Comparison of ENCODE assay signal across 1 cellular context in genomic region chr7:98284335-98285036, GRCh38.
A peak's percentile ranks its signal among the peaks of the same experiment; 100 is the strongest.
TF ChIP-seq lines count a peak whose summit lies in the region.

No MANE protein-coding gene starts in this region.

TF ChIP-seq in HepG2, 621 proteins besides CTCF, POLR2A, EP300 and RAD21 (continued from another document and continues in another):
- TF ChIP-seq, protein P1, sequence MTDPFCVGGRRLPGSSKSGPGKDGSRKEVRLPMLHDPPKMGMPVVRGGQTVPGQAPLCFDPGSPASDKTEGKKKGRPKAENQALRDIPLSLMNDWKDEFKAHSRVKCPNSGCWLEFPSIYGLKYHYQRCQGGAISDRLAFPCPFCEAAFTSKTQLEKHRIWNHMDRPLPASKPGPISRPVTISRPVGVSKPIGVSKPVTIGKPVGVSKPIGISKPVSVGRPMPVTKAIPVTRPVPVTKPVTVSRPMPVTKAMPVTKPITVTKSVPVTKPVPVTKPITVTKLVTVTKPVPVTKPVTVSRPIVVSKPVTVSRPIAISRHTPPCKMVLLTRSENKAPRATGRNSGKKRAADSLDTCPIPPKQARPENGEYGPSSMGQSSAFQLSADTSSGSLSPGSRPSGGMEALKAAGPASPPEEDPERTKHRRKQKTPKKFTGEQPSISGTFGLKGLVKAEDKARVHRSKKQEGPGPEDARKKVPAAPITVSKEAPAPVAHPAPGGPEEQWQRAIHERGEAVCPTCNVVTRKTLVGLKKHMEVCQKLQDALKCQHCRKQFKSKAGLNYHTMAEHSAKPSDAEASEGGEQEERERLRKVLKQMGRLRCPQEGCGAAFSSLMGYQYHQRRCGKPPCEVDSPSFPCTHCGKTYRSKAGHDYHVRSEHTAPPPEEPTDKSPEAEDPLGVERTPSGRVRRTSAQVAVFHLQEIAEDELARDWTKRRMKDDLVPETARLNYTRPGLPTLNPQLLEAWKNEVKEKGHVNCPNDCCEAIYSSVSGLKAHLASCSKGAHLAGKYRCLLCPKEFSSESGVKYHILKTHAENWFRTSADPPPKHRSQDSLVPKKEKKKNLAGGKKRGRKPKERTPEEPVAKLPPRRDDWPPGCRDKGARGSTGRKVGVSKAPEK (CRISPR knock-in tag; IDR thresholded peaks at IDR 0.05; ENCODE audit: borderline replicate concordance), result no peak
- TF ChIP-seq GATA4 (IDR thresholded peaks at IDR 0.05; ENCODE audit: borderline replicate concordance, low read depth), result no peak
- TF ChIP-seq CSRNP1 (CRISPR knock-in tag; IDR thresholded peaks at IDR 0.05), result no peak
- TF ChIP-seq ZNF773 (CRISPR knock-in tag; IDR thresholded peaks at IDR 0.05; ENCODE audit: borderline replicate concordance), result no peak
- TF ChIP-seq, protein P2, sequence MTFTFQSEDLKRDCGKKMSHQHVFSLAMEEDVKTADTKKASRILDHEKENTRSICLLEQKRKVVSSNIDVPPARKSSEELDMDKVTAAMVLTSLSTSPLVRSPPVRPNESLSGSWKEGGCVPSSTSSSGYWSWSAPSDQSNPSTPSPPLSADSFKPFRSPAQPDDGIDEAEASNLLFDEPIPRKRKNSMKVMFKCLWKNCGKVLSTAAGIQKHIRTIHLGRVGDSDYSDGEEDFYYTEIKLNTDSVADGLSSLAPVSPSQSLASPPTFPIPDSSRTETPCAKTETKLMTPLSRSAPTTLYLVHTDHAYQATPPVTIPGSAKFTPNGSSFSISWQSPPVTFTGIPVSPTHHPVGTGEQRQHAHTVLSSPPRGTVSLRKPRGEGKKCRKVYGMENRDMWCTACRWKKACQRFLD (CRISPR knock-in tag; IDR thresholded peaks at IDR 0.05; ENCODE audit: borderline replicate concordance), result no peak
- TF ChIP-seq GATAD2A (CRISPR knock-in tag; IDR thresholded peaks at IDR 0.05), result no peak
- TF ChIP-seq HHEX (CRISPR knock-in tag; IDR thresholded peaks at IDR 0.05), result no peak
- TF ChIP-seq, protein P3, sequence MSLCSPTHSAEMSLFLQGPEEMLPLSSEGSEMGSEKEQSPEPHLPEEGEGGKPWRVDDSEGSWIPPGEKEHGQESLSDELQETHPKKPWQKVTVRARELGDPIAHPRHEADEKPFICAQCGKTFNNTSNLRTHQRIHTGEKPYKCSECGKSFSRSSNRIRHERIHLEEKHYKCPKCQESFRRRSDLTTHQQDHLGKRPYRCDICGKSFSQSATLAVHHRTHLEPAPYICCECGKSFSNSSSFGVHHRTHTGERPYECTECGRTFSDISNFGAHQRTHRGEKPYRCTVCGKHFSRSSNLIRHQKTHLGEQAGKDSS (CRISPR knock-in tag; IDR thresholded peaks at IDR 0.05; ENCODE audit: borderline replicate concordance, low read depth), result no peak
- TF ChIP-seq ETV5 (CRISPR knock-in tag; IDR thresholded peaks at IDR 0.05; ENCODE audit: borderline replicate concordance), result peak; percentile 61; the same call in 1 of the 2 replicates
- no peak for TF ChIP-seq KLF6 (CRISPR knock-in tag; IDR thresholded peaks at IDR 0.05)
- TF ChIP-seq ZNF775 (CRISPR knock-in tag; IDR thresholded peaks at IDR 0.05; ENCODE audit: borderline replicate concordance), result no peak
- peak; percentile 57 for TF ChIP-seq RBFOX2 (IDR thresholded peaks at IDR 0.05; ENCODE audit: low read depth, low read length)
- TF ChIP-seq RXRA (CRISPR knock-in tag; IDR thresholded peaks at IDR 0.05), result no peak
- 0 out of 2 replicates have a peak, but pooled peaks have one; percentile 21 for TF ChIP-seq ZFX (CRISPR knock-in tag; IDR thresholded peaks at IDR 0.05; ENCODE audit: low read depth)
- TF ChIP-seq ZNF260 (CRISPR knock-in tag; IDR thresholded peaks at IDR 0.05; ENCODE audit: borderline replicate concordance, low read depth), result no peak
- TF ChIP-seq ISL2 (CRISPR knock-in tag; IDR thresholded peaks at IDR 0.05), result no peak
- TF ChIP-seq SIN3B (IDR thresholded peaks at IDR 0.05; ENCODE audit: low read length), result no peak
- no peak for TF ChIP-seq SIX4 (CRISPR knock-in tag; IDR thresholded peaks at IDR 0.05)
- no peak for TF ChIP-seq BRCA1 (CRISPR knock-in tag; IDR thresholded peaks at IDR 0.05)
- TF ChIP-seq, protein P4, sequence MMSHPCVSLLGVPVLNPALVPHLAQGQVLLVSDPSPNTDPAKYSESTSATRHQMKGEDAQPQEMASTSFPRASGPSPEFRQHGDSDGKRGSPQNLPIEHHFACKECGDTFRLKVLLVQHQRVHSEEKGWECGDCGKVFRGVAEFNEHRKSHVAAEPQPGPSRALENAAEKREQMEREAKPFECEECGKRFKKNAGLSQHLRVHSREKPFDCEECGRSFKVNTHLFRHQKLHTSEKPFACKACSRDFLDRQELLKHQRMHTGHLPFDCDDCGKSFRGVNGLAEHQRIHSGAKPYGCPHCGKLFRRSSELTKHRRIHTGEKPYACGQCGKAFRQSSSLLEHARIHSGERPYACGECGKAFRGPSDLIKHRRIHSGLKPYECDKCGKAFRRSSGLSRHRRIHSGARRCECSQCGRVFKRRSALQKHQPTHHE (CRISPR knock-in tag; IDR thresholded peaks at IDR 0.05; ENCODE audit: borderline replicate concordance), result no peak
- TF ChIP-seq, protein P5, sequence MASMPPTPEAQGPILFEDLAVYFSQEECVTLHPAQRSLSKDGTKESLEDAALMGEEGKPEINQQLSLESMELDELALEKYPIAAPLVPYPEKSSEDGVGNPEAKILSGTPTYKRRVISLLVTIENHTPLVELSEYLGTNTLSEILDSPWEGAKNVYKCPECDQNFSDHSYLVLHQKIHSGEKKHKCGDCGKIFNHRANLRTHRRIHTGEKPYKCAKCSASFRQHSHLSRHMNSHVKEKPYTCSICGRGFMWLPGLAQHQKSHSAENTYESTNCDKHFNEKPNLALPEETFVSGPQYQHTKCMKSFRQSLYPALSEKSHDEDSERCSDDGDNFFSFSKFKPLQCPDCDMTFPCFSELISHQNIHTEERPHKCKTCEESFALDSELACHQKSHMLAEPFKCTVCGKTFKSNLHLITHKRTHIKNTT (CRISPR knock-in tag; IDR thresholded peaks at IDR 0.05), result no peak
- TF ChIP-seq ARID2 (CRISPR knock-in tag; IDR thresholded peaks at IDR 0.05; ENCODE audit: borderline replicate concordance), result no peak
- no peak for TF ChIP-seq NFIB (CRISPR knock-in tag; IDR thresholded peaks at IDR 0.05; ENCODE audit: borderline replicate concordance)
- TF ChIP-seq, protein P6, sequence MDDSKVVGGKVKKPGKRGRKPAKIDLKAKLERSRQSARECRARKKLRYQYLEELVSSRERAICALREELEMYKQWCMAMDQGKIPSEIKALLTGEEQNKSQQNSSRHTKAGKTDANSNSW (CRISPR knock-in tag; IDR thresholded peaks at IDR 0.05; ENCODE audit: borderline replicate concordance), result no peak
- TF ChIP-seq ZNF317 (CRISPR knock-in tag; IDR thresholded peaks at IDR 0.05), result no peak
- no peak for TF ChIP-seq ZNF879 (CRISPR knock-in tag; IDR thresholded peaks at IDR 0.05)
- TF ChIP-seq ELF3 (CRISPR knock-in tag; IDR thresholded peaks at IDR 0.05), result 0 out of 2 replicates have a peak, but pooled peaks have one; percentile 24
- TF ChIP-seq MIXL1 (CRISPR knock-in tag; IDR thresholded peaks at IDR 0.05), result no peak
- no peak for TF ChIP-seq ZNF639 (CRISPR knock-in tag; conservative IDR thresholded peaks at IDR 0.05)
- no peak for TF ChIP-seq ZNF468 (CRISPR knock-in tag; IDR thresholded peaks at IDR 0.05)
- TF ChIP-seq ZNF709 (CRISPR knock-in tag; IDR thresholded peaks at IDR 0.05), result no peak
- peak; percentile 14; the same call in 1 of the 2 replicates for TF ChIP-seq ARID5B (CRISPR knock-in tag; IDR thresholded peaks at IDR 0.05)
- TF ChIP-seq, protein P7, sequence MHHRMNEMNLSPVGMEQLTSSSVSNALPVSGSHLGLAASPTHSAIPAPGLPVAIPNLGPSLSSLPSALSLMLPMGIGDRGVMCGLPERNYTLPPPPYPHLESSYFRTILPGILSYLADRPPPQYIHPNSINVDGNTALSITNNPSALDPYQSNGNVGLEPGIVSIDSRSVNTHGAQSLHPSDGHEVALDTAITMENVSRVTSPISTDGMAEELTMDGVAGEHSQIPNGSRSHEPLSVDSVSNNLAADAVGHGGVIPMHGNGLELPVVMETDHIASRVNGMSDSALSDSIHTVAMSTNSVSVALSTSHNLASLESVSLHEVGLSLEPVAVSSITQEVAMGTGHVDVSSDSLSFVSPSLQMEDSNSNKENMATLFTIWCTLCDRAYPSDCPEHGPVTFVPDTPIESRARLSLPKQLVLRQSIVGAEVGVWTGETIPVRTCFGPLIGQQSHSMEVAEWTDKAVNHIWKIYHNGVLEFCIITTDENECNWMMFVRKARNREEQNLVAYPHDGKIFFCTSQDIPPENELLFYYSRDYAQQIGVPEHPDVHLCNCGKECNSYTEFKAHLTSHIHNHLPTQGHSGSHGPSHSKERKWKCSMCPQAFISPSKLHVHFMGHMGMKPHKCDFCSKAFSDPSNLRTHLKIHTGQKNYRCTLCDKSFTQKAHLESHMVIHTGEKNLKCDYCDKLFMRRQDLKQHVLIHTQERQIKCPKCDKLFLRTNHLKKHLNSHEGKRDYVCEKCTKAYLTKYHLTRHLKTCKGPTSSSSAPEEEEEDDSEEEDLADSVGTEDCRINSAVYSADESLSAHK (CRISPR knock-in tag; IDR thresholded peaks at IDR 0.05; ENCODE audit: borderline replicate concordance), result no peak
- TF ChIP-seq YEATS4 (CRISPR knock-in tag; IDR thresholded peaks at IDR 0.05; ENCODE audit: borderline replicate concordance), result no peak
- no peak for TF ChIP-seq ZNF678 (CRISPR knock-in tag; IDR thresholded peaks at IDR 0.05)
- TF ChIP-seq ZSCAN5A (CRISPR knock-in tag; IDR thresholded peaks at IDR 0.05; ENCODE audit: borderline replicate concordance), result no peak
- TF ChIP-seq, protein P8, sequence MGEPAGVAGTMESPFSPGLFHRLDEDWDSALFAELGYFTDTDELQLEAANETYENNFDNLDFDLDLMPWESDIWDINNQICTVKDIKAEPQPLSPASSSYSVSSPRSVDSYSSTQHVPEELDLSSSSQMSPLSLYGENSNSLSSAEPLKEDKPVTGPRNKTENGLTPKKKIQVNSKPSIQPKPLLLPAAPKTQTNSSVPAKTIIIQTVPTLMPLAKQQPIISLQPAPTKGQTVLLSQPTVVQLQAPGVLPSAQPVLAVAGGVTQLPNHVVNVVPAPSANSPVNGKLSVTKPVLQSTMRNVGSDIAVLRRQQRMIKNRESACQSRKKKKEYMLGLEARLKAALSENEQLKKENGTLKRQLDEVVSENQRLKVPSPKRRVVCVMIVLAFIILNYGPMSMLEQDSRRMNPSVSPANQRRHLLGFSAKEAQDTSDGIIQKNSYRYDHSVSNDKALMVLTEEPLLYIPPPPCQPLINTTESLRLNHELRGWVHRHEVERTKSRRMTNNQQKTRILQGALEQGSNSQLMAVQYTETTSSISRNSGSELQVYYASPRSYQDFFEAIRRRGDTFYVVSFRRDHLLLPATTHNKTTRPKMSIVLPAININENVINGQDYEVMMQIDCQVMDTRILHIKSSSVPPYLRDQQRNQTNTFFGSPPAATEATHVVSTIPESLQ (CRISPR knock-in tag; conservative IDR thresholded peaks at IDR 0.05), result no peak
- no peak for TF ChIP-seq PAF1 (CRISPR knock-in tag; IDR thresholded peaks at IDR 0.05)
